In genomic region chr17:61684818-61685217, GRCh38 we compare ENCODE assay signal across 7 cellular contexts.
"Had no signal": no experiment of that assay in that cellular context is flagged by ENCODE, and none has a peak within 500 bp of the region (broad histone marks: within the 10 kb centered on the region; RNA-seq: fewer than 3 reads in every experiment).

No MANE protein-coding gene starts in this region.

- FAIRE-seq: G401.6, GM12891, GM12892, GM18507, GM19239 had no signal

- DNase-seq: GDM1, GF-D8 had no signal
